13 cellular contexts compared by ENCODE assay signal in genomic region chr22:39277135-39277607, GRCh38. TPM values are rescaled to one million over a fixed set of nuclear protein-coding genes. Genes with fewer than 3 reads are reported as not detected.
DNase-seq lines count a peak whose midpoint lies in the region; ATAC-seq and TF ChIP-seq lines count a peak whose summit lies in the region.
"Had no signal": no experiment of that assay in that cellular context is flagged by ENCODE, and none has a peak within 500 bp of the region (broad histone marks: within the 10 kb centered on the region; RNA-seq: fewer than 3 reads in every experiment).

No MANE protein-coding gene starts in this region.

- H3K4me2 ChIP-seq in MM.1S (ENCODE audit: low read depth, low read length) = peak overlapping the region; percentile 31

- H3K9ac ChIP-seq in MM.1S (ENCODE audit: low read length) = no peak overlapping the region

- H3K27ac ChIP-seq in MM.1S (ENCODE audit: low read length) (no peak overlapping the region), lower lobe of right lung (peak overlapping the region; percentile 11)
- H3K27ac ChIP-seq: C4-2B, WERI-Rb-1 had no signal

- no peaks in the 10 kb centered on the region for H3K9me2 ChIP-seq in MM.1S (replicated peaks; ENCODE audit: insufficient read depth, low read length)

- H3K4me3 Mint-ChIP-seq in CD14-positive monocyte = peak overlapping the region in 1 of 2 donors; percentile 63

- ATAC-seq in lower lobe of right lung (peak; percentile 69 to 72), HG03460 (IDR thresholded peaks at IDR 0.05; ENCODE audit: unreplicated experiment) (no peak)

- intact Hi-C loops in CD14-positive monocyte (cut with micrococcal nuclease) = loop anchor here (2.0 to 5.0 kb wide), 3 partner anchors 32 to 335 kb away; no protein-coding TSS in a partner anchor
- intact Hi-C loops in lower lobe of right lung (cut with DNase I) = no loop called here

- H3K79me2 ChIP-seq in MM.1S (ENCODE audit: low read length) = no peaks in the 10 kb centered on the region

- H3K9me3 ChIP-seq in MM.1S (replicated peaks; ENCODE audit: insufficient read depth, low read length) = no peaks in the 10 kb centered on the region
- no peaks in the 10 kb centered on the region for H3K9me3 ChIP-seq in lower lobe of right lung

- H3K27ac Mint-ChIP-seq in CD14-positive monocyte = peak overlapping the region; percentile 81 to 96 (median 90)

- H3K36me3 ChIP-seq in MM.1S (replicated peaks; ENCODE audit: insufficient read depth, low read length) = no peaks in the 10 kb centered on the region
- no peaks in the 10 kb centered on the region for H3K36me3 ChIP-seq in lower lobe of right lung
- H3K36me3 ChIP-seq: WERI-Rb-1 had no signal

- H2AFZ ChIP-seq in MM.1S (ENCODE audit: low read length) = peak overlapping the region; percentile 3; the same call in 1 of the 2 replicates

- H3K27me3 ChIP-seq in MM.1S (replicated peaks; ENCODE audit: insufficient read depth, low read length) (no peaks in the 10 kb centered on the region), lower lobe of right lung (ENCODE audit: low read depth) (no peaks in the 10 kb centered on the region)

- TF ChIP-seq CTCF in CD14-positive monocyte (IDR thresholded peaks at IDR 0.05) (no peak), MM.1S (IDR thresholded peaks at IDR 0.05; ENCODE audit: low read length) (no peak), cardiac fibroblast (IDR thresholded peaks at IDR 0.05; ENCODE audit: low read depth, low read length) (no peak), lower lobe of right lung (IDR thresholded peaks at IDR 0.05) (no peak)

- H3K9me3 Mint-ChIP-seq in CD14-positive monocyte = peaks cover 2 to 14% (median 8%) of the 10 kb centered on the region in 7 donors

- H3K4me1 ChIP-seq in MM.1S (ENCODE audit: low read length) (peaks cover 22% of the 10 kb centered on the region), lower lobe of right lung (peaks cover 39% of the 10 kb centered on the region)

- peak; percentile 66 for DNase-seq in CD14-positive monocyte (ENCODE audit: low spot score)
- DNase-seq in MM.1S = peak; percentile 29
- peak; percentile 57 to 90 for DNase-seq in cardiac fibroblast (ENCODE audit: low read depth in 2 of 2)
- DNase-seq in lower lobe of right lung = no peak
- DNase-seq in NCI-H1105 treated with DMSO at 0.1 percent for 48 hours (lab: John Stamatoyannopoulos, UW) = no peak
- no peak for DNase-seq in G401 (ENCODE audit: low spot score)
- no peak for DNase-seq in SW 1271 (lab: John Stamatoyannopoulos, UW)
- DNase-seq: activated T-cell treated with anti-CD3 and anti-CD28 coated beads, Interleukin-2, amount 50 U/mL, for 48 hours; caudate nucleus; NCI-H1436 treated with DMSO at 0.1 percent for 48 hours; WERI-Rb-1 had no signal

- H3K4me3 ChIP-seq in MM.1S (ENCODE audit: low read length) (no peak overlapping the region), cardiac fibroblast (replicated peaks in 1 of 2; ENCODE audit: low read depth in 2 of 2, low read length in 2 of 2) (no peak overlapping the region), lower lobe of right lung (no peak overlapping the region)

- peaks cover 32 to 54% (median 50%) of the 10 kb centered on the region in 3 donors for H3K27me3 Mint-ChIP-seq in CD14-positive monocyte (ENCODE audit: low read depth in 3 of 3)

- peaks cover 3% of the 10 kb centered on the region; the same call in 1 of the 2 replicates for H3F3A ChIP-seq in MM.1S (ENCODE audit: insufficient read depth, low read length)

- no peaks in the 10 kb centered on the region for H4K20me1 ChIP-seq in MM.1S (ENCODE audit: insufficient read depth, low read length)

- in situ Hi-C loops in G401 (cut with HindIII; ENCODE audit: low sequenced_read_pairs) = no loop called here

- peaks cover 0 to 6% of the 10 kb centered on the region in 2 donors for H3K36me3 Mint-ChIP-seq in CD14-positive monocyte

- peaks cover 42% of the 10 kb centered on the region for H3K4me1 Mint-ChIP-seq in CD14-positive monocyte

RNA-seq across cellular contexts. Expression of gene PDGFB, which starts 32.4 kb away (rescaled TPM):
- polyA plus RNA-seq in CD14-positive monocyte = not detected
- total RNA-seq in lower lobe of right lung = 30.5 TPM
- 5.0 and 17.1 TPM in 2 replicates for total RNA-seq in G401 (2014; rRNA removed; shearing (Covaris generic))

RNA-seq across cellular contexts. Expression of gene RPL3, which starts 42.3 kb away (rescaled TPM):
- polyA plus RNA-seq in CD14-positive monocyte = 100 to 1,000 TPM; 604 to 698 TPM
- 1,467 TPM for total RNA-seq in lower lobe of right lung
- total RNA-seq in G401 (2014; rRNA removed; shearing (Covaris generic)) = 6,349 and 7,167 TPM in 2 replicates

Comparison
In these comparisons a context has a peak if more than half of its experiments do, and no peak if none do; other contexts are left out.
1. DNase-seq: peak in CD14-positive monocyte (single experiment), MM.1S (single experiment) and cardiac fibroblast (2 of 2); none in lower lobe of right lung (single experiment), NCI-H1105 treated with DMSO at 0.1 percent for 48 hours (single experiment), G401 (single experiment) and SW 1271 (0 of 2).